ENCODE assay signal across 8 cellular contexts in the genomic region with DNA sequence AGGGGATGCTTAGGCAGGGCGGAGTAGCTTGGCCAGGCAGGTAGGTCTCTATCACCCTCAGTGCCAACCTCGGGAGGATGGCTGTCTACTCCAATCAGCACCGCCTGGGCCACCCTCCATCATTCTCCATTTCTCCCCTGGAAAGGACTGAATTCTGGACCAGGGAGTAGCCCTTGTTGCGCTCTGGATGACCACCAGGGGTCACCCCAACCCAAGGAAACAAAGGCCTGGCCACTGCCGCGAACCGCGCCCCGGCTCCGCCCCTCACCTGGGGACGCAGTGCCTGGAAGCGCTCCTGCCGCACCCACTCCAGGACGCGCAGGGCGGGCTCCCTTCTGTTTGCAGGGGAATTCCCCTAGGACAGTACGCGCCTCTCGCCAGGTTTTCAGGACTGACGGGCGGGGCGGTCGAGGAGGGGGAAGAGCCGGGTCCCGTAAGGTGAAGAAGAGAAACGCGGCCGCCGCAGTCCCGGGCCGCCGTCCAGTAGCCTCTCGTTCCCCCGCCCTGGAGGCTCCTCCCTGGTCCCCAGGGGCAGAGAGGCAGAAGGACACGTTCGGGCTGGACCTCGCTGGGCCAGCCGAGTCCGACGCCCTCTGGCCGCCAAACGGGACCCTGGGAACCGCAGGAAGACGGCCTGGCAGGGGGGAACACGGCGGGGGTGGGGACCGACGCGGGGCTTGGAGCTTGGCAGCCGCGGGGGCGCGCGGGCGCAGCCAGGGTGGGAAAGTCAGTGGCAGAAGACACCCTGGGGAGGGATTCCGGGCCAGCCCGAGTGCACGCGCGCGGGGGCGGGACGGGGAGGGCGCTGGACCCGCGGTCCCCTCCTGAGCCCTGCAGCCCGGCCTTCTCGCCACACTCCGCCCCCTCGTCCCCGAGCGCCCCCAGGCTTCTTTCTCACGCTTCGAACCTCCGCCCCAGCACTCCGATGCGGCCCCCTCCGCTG. TPM values are rescaled to one million over a fixed set of nuclear protein-coding genes. Genes with fewer than 3 reads are reported as not detected.
A peak's percentile ranks its signal among the peaks of the same experiment; 100 is the strongest.
DNase-seq lines count a peak whose midpoint lies in the region; ATAC-seq and TF ChIP-seq lines count a peak whose summit lies in the region.

No MANE protein-coding gene starts in this region.

- intact Hi-C loops in IMR-90 (cut with micrococcal nuclease): loop anchor here (1.0 to 5.0 kb wide), 5 partner anchors 26 to 422 kb away; partner anchors contain the start of gene IFT46
- intact Hi-C loops in naive thymus-derived CD4-positive, alpha-beta T cell (cut with micrococcal nuclease): loop anchor here (1.0 to 5.0 kb wide), 9 partner anchors 26 to 514 kb away; partner anchors contain the start of gene UBE4A (in 2 of the 2)

- no peak overlapping the region for H3K4ac ChIP-seq in IMR-90 (ENCODE audit: low read depth, low read length)

- no peaks in the 10 kb centered on the region for H3K36me3 ChIP-seq in CD8-positive, alpha-beta memory T cell (ENCODE audit: insufficient read depth, low read length)
- H3K36me3 ChIP-seq in IMR-90 (ENCODE audit: control insufficient read depth, insufficient read depth, low read length): no peaks in the 10 kb centered on the region
- H3K36me3 ChIP-seq in fibroblast of lung (ENCODE audit: control insufficient read depth, insufficient read depth, low read length): no peaks in the 10 kb centered on the region
- no peaks in the 10 kb centered on the region for H3K36me3 ChIP-seq in naive thymus-derived CD4-positive, alpha-beta T cell (ENCODE audit: control insufficient read depth in 2 of 3, insufficient read depth in 3 of 3, low read length in 3 of 3)

- H3K4me1 ChIP-seq in CD8-positive, alpha-beta memory T cell (ENCODE audit: insufficient read depth, low read length): no peaks in the 10 kb centered on the region
- H3K4me1 ChIP-seq in IMR-90 (ENCODE audit: control insufficient read depth, insufficient read depth, low read length): no peaks in the 10 kb centered on the region
- no peaks in the 10 kb centered on the region for H3K4me1 ChIP-seq in fibroblast of lung (ENCODE audit: control insufficient read depth, extremely low read depth, insufficient read depth, low read length)
- no peaks in the 10 kb centered on the region for H3K4me1 ChIP-seq in naive thymus-derived CD4-positive, alpha-beta T cell (ENCODE audit: control insufficient read depth in 2 of 2, insufficient read depth in 2 of 2, low read length in 2 of 2)

- peak overlapping the region in 2 of 8 donors; percentile 67 to 83 for H3K27ac Mint-ChIP-seq in CD8-positive, alpha-beta memory T cell
- peak overlapping the region in 1 of 9 donors; percentile 35 for H3K27ac Mint-ChIP-seq in naive thymus-derived CD4-positive, alpha-beta T cell

- POLR2A ChIA-PET in CD8-positive, alpha-beta memory T cell (lab: Charles Lee): no interaction called here
- POLR2A ChIA-PET in IMR-90 (lab: Charles Lee; ENCODE audit: unreplicated experiment): no interaction called here
- POLR2A ChIA-PET in naive thymus-derived CD4-positive, alpha-beta T cell (lab: Charles Lee): no interaction called here

- dilution Hi-C loops in IMR-90 (cut with HindIII; ENCODE audit: low sequenced_read_pairs, unreplicated experiment): no loop called here

- H4K8ac ChIP-seq in IMR-90 (ENCODE audit: low read depth in 2 of 2, low read length in 2 of 2): no peak overlapping the region

- no peak overlapping the region for H2BK15ac ChIP-seq in IMR-90 (ENCODE audit: low read depth, low read length)

- no peaks in the 10 kb centered on the region for H3K9me3 ChIP-seq in CD8-positive, alpha-beta memory T cell (ENCODE audit: low read length)
- H3K9me3 ChIP-seq in IMR-90 (ENCODE audit: control insufficient read depth, insufficient read depth, low read length) (no peaks in the 10 kb centered on the region), fibroblast of lung (ENCODE audit: control insufficient read depth, insufficient read depth, low read depth, low read length) (no peaks in the 10 kb centered on the region)
- H3K9me3 ChIP-seq in naive thymus-derived CD4-positive, alpha-beta T cell (ENCODE audit: control insufficient read depth in 2 of 3, low read length in 3 of 3): no peaks in the 10 kb centered on the region

- H3K4me3 Mint-ChIP-seq in CD8-positive, alpha-beta memory T cell: peak overlapping the region; percentile 78 to 91 (median 83)
- peak overlapping the region; percentile 43 to 88 (median 83) for H3K4me3 Mint-ChIP-seq in naive thymus-derived CD4-positive, alpha-beta T cell

- TF ChIP-seq POLR2A in IMR-90 (IDR thresholded peaks at IDR 0.05; ENCODE audit: low read depth, low read length): 0 out of 2 replicates have a peak, but pooled peaks have one; percentile 31

- H2AFZ ChIP-seq in IMR-90 (replicated peaks; ENCODE audit: low read length, poor library complexity) (peak overlapping the region; percentile 93), fibroblast of lung (ENCODE audit: low read length) (peak overlapping the region; percentile 24)

- H3K9me3 Mint-ChIP-seq in CD8-positive, alpha-beta memory T cell: no peaks in the 10 kb centered on the region
- no peaks in the 10 kb centered on the region for H3K9me3 Mint-ChIP-seq in naive thymus-derived CD4-positive, alpha-beta T cell

- TF ChIP-seq CTCF in IMR-90 (conservative IDR thresholded peaks at IDR 0.05; ENCODE audit: low read depth, low read length) (peak; percentile 87), fibroblast of lung (conservative IDR thresholded peaks at IDR 0.05 in 1 of 2, IDR thresholded peaks at IDR 0.05 in 1 of 2; ENCODE audit: low read depth in 1 of 2, low read length in 2 of 2) (peak; percentile 85 to 88)

- H3K23ac ChIP-seq in IMR-90 (ENCODE audit: low read depth, low read length): no peak overlapping the region

- H2BK20ac ChIP-seq in IMR-90 (ENCODE audit: low read depth, low read length): no peak overlapping the region

- H3K56ac ChIP-seq in IMR-90 (ENCODE audit: extremely low read depth, insufficient read depth, low read length): no peak overlapping the region

- no peak overlapping the region for H2BK120ac ChIP-seq in IMR-90 (ENCODE audit: low read depth, low read length)

- no peaks in the 10 kb centered on the region for H4K20me1 ChIP-seq in IMR-90 (ENCODE audit: insufficient read depth, low read length)
- H4K20me1 ChIP-seq in fibroblast of lung (ENCODE audit: control insufficient read depth, extremely low read depth, insufficient read depth, low read length): no peaks in the 10 kb centered on the region

- H3K4me2 ChIP-seq in IMR-90 (ENCODE audit: low read depth, low read length): peak overlapping the region; percentile 99
- H3K4me2 ChIP-seq in fibroblast of lung (ENCODE audit: extremely low read depth, insufficient read depth, low read length): peak overlapping the region; percentile 84

- CTCF ChIA-PET in CD8-positive, alpha-beta memory T cell (lab: Charles Lee): interaction anchor here (1.0 to 5.5 kb wide), 9 partner anchors 10 to 466 kb away, joined by 3 to 34 read pairs (median 6); no protein-coding TSS in a partner anchor
- CTCF ChIA-PET in IMR-90 (lab: Yijun Ruan, JAX): interaction anchor here (1.5 kb wide), 1 partner anchor 26 kb away, joined by 4 read pairs; no protein-coding TSS in a partner anchor
- CTCF ChIA-PET in naive thymus-derived CD4-positive, alpha-beta T cell (lab: Charles Lee): interaction anchor here (0.5 to 2.7 kb wide), 10 partner anchors 10 to 749 kb away, joined by 3 to 14 read pairs (median 3); no protein-coding TSS in a partner anchor

- no peak overlapping the region for H3K14ac ChIP-seq in IMR-90 (replicated peaks; ENCODE audit: low read depth, low read length)

- H3K4me1 Mint-ChIP-seq in CD8-positive, alpha-beta memory T cell: peaks cover 0 to 9% (median 3%) of the 10 kb centered on the region in 3 donors
- H3K4me1 Mint-ChIP-seq in naive thymus-derived CD4-positive, alpha-beta T cell: peaks cover 0 to 20% (median 5%) of the 10 kb centered on the region in 7 donors

- H4K91ac ChIP-seq in IMR-90 (ENCODE audit: insufficient read depth, low read depth, low read length): no peak overlapping the region

- no peak overlapping the region for H3K9ac ChIP-seq in IMR-90 (ENCODE audit: low read depth, low read length)
- H3K9ac ChIP-seq in fibroblast of lung (ENCODE audit: insufficient read depth, low read length): no peak overlapping the region

- peak; percentile 85 for TF ChIP-seq RAD21 in IMR-90 (IDR thresholded peaks at IDR 0.05; ENCODE audit: low read length)

- H3K79me2 ChIP-seq in fibroblast of lung (ENCODE audit: control insufficient read depth, insufficient read depth, low read length): no peaks in the 10 kb centered on the region

- peaks cover 22% of the 10 kb centered on the region for H3K27me3 ChIP-seq in CD8-positive, alpha-beta memory T cell (ENCODE audit: insufficient read depth, low read length, poor library complexity, severe bottlenecking)
- peaks cover 36% of the 10 kb centered on the region for H3K27me3 ChIP-seq in IMR-90 (ENCODE audit: control insufficient read depth, insufficient read depth, low read length)
- peaks cover 14% of the 10 kb centered on the region for H3K27me3 ChIP-seq in fibroblast of lung (ENCODE audit: control insufficient read depth, insufficient read depth, low read length)
- peaks cover 0 to 5% of the 10 kb centered on the region in 2 donors for H3K27me3 ChIP-seq in naive thymus-derived CD4-positive, alpha-beta T cell (ENCODE audit: control insufficient read depth in 2 of 2, insufficient read depth in 2 of 2, low read length in 2 of 2)

- H3K4me3 ChIP-seq in CD8-positive, alpha-beta memory T cell (ENCODE audit: low read length): peak overlapping the region; percentile 43
- peak overlapping the region; percentile 74 for H3K4me3 ChIP-seq in IMR-90 (ENCODE audit: insufficient read depth, low read depth, low read length)
- H3K4me3 ChIP-seq in fibroblast of lung (replicated peaks in 1 of 4; ENCODE audit: control extremely low read depth in 1 of 4, insufficient read depth in 1 of 4, low read depth in 3 of 4, low read length in 4 of 4): peak overlapping the region; percentile 6 to 61 (median 36)
- H3K4me3 ChIP-seq in naive thymus-derived CD4-positive, alpha-beta T cell (ENCODE audit: low read length): peak overlapping the region; percentile 66

- H2AK9ac ChIP-seq in IMR-90 (replicated peaks; ENCODE audit: low read depth, low read length, poor library complexity): no peak overlapping the region

- no peak overlapping the region for H2BK5ac ChIP-seq in IMR-90 (ENCODE audit: low read depth, low read length, poor library complexity, severe bottlenecking)

- WGBS in IMR-90 (ENCODE audit: extremely low coverage in 2 of 2, insufficient read length in 1 of 2), 2 experiments: 3% methylated on average over 26 of the region's 78 CpGs; no CpG with 5 or more reads in 1 of the 2 experiments

- DNase-seq in CD8-positive, alpha-beta memory T cell: peak; percentile 81 to 90 (median 84)
- DNase-seq in IMR-90: peak; percentile 41
- DNase-seq in activated T-helper 1 cell treated with Interleukin-2 at 50 U/mL for 16 hours (ENCODE audit: low read depth): peak; percentile 77
- peak; percentile 29 to 52 for DNase-seq in fibroblast of lung (ENCODE audit: low read depth in 2 of 2)
- DNase-seq in naive thymus-derived CD4-positive, alpha-beta T cell: peak; percentile 76 to 93 (median 81)
- peak; percentile 72 to 79 for DNase-seq in stimulated activated CD8-positive, alpha-beta memory T cell treated with anti-CD3 and anti-CD28 coated beads, Interleukin-7, amount 100 ng/mL, for 48 hours (ENCODE audit: extremely low read depth in 1 of 2, low read depth in 1 of 2)

- no peak overlapping the region for H3K18ac ChIP-seq in IMR-90 (ENCODE audit: low read depth, low read length)

- BruUV-seq in IMR-90 (replicated peaks; lab: Mats Ljungman, UMichigan): no TSS peak

- H3K27ac ChIP-seq in CD8-positive, alpha-beta memory T cell (ENCODE audit: low read depth, low read length): no peak overlapping the region
- H3K27ac ChIP-seq in IMR-90 (ENCODE audit: insufficient read depth, low read length) (no peak overlapping the region), fibroblast of lung (ENCODE audit: insufficient read depth, low read length) (no peak overlapping the region)
- no peak overlapping the region for H3K27ac ChIP-seq in naive thymus-derived CD4-positive, alpha-beta T cell (ENCODE audit: low read depth, low read length)

- ATAC-seq in GM21367 (IDR thresholded peaks at IDR 0.05; ENCODE audit: unreplicated experiment) (peak; percentile 72), IMR-90 (ENCODE audit: low read depth) (peak; percentile 99)
- ATAC-seq in naive thymus-derived CD4-positive, alpha-beta T cell: peak; percentile 95

- no peaks in the 10 kb centered on the region for H3K9me1 ChIP-seq in IMR-90 (ENCODE audit: insufficient read depth, low read length)

- H2AK5ac ChIP-seq in IMR-90 (ENCODE audit: low read depth, low read length): no peak overlapping the region

- in situ Hi-C loops in IMR-90 (cut with MboI; ENCODE audit: low sequenced_read_pairs): loop anchor here (10.0 kb wide), 1 partner anchor 209 kb away; the partner anchor contains the start of gene UBE4A

- H4K5ac ChIP-seq in IMR-90 (ENCODE audit: low read depth, low read length): no peak overlapping the region

- no peaks in the 10 kb centered on the region for H3K79me1 ChIP-seq in IMR-90 (ENCODE audit: low read depth in 1 of 2, low read length in 2 of 2)

- no peaks in the 10 kb centered on the region for H3K36me3 Mint-ChIP-seq in CD8-positive, alpha-beta memory T cell
- no peaks in the 10 kb centered on the region for H3K36me3 Mint-ChIP-seq in naive thymus-derived CD4-positive, alpha-beta T cell

- peaks cover 46 to 54% of the 10 kb centered on the region in 2 donors for H3K27me3 Mint-ChIP-seq in CD8-positive, alpha-beta memory T cell
- peaks cover 45 to 78% (median 56%) of the 10 kb centered on the region in 5 donors for H3K27me3 Mint-ChIP-seq in naive thymus-derived CD4-positive, alpha-beta T cell

RNA-seq across cellular contexts. Expression of gene SCN4B, which starts 7.1 kb away (rescaled TPM):
- under 1 TPM; 0.26 to 0.33 TPM for total RNA-seq in CD8-positive, alpha-beta memory T cell
- polyA plus RNA-seq in CD8-positive, alpha-beta memory T cell: not detected
- total RNA-seq in IMR-90 (2012; rRNA removed) (under 0.01 and 0.18 TPM in 2 replicates), fibroblast of lung (6.7 and 10.4 TPM in 2 replicates)
- polyA plus RNA-seq in IMR-90 (2012; rRNA removed) (0.33 and 0.44 TPM in 2 replicates), fibroblast of lung (1.5 and 5.8 TPM in 2 replicates)
- 0.12 and 0.30 TPM in 2 replicates for polyA plus RNA-seq in IMR-90 (2012; cell fraction: cytosol; rRNA removed)
- polyA plus RNA-seq in IMR-90 (2012; cell fraction: nucleus; rRNA removed; ENCODE audit: low replicate concordance): 0.59 and 0.63 TPM in 2 replicates
- polyA plus RNA-seq in PFSK-1 (2012; ENCODE audit: insufficient read length, low read depth): 0.14 TPM
- polyA plus RNA-seq in fibroblast of lung (2012): 1.3 and 4.3 TPM in 2 replicates
- polyA minus RNA-seq in fibroblast of lung (ENCODE audit: low replicate concordance): 0.24 and 2.7 TPM in 2 replicates
- under 1 TPM in 1 of 5 experiments, not detected in 4; 0.19 TPM for total RNA-seq in naive thymus-derived CD4-positive, alpha-beta T cell
- polyA plus RNA-seq in naive thymus-derived CD4-positive, alpha-beta T cell: not detected

RNA-seq across cellular contexts. Expression of gene SCN2B, which starts 30.9 kb away (rescaled TPM):
- not detected for total RNA-seq in CD8-positive, alpha-beta memory T cell
- polyA plus RNA-seq in CD8-positive, alpha-beta memory T cell: not detected
- total RNA-seq in IMR-90 (2012; rRNA removed) (under 0.01 TPM in 2 replicates), fibroblast of lung (4.9 and 7.3 TPM in 2 replicates)
- polyA plus RNA-seq in IMR-90 (2012; rRNA removed) (0.05 and 0.10 TPM in 2 replicates), fibroblast of lung (0.11 and 0.19 TPM in 2 replicates)
- polyA plus RNA-seq in IMR-90 (2012; cell fraction: cytosol; rRNA removed): 0.04 TPM in 2 replicates
- 0.01 TPM in 2 replicates for polyA plus RNA-seq in IMR-90 (2012; cell fraction: nucleus; rRNA removed; ENCODE audit: low replicate concordance)
- not detected for polyA plus RNA-seq in PFSK-1 (2012; ENCODE audit: insufficient read length, low read depth)
- polyA plus RNA-seq in fibroblast of lung (2012): 0.15 and 0.23 TPM in 2 replicates
- not detected in 2 replicates for polyA minus RNA-seq in fibroblast of lung (ENCODE audit: low replicate concordance)
- total RNA-seq in naive thymus-derived CD4-positive, alpha-beta T cell: not detected
- not detected for polyA plus RNA-seq in naive thymus-derived CD4-positive, alpha-beta T cell

RNA-seq across cellular contexts. Expression of gene SMIM35, which starts 58.8 kb away (rescaled TPM):
- total RNA-seq in CD8-positive, alpha-beta memory T cell: under 1 TPM; 0.40 to 0.63 TPM
- 2.4 TPM for polyA plus RNA-seq in CD8-positive, alpha-beta memory T cell
- total RNA-seq in IMR-90 (2012; rRNA removed): not detected in 2 replicates
- not detected in 2 replicates for polyA plus RNA-seq in IMR-90 (2012; rRNA removed)
- not detected in 2 replicates for polyA plus RNA-seq in IMR-90 (2012; cell fraction: cytosol; rRNA removed)
- polyA plus RNA-seq in IMR-90 (2012; cell fraction: nucleus; rRNA removed; ENCODE audit: low replicate concordance): not detected in 2 replicates
- polyA plus RNA-seq in PFSK-1 (2012; ENCODE audit: insufficient read length, low read depth): not detected
- total RNA-seq in fibroblast of lung: not detected in 2 replicates
- polyA plus RNA-seq in fibroblast of lung: not detected in 2 replicates
- polyA plus RNA-seq in fibroblast of lung (2012): not detected in 2 replicates
- not detected in 2 replicates for polyA minus RNA-seq in fibroblast of lung (ENCODE audit: low replicate concordance)
- under 1 TPM in 3 of 5 experiments, not detected in 2; 0.11 to 0.60 (median 0.37) TPM for total RNA-seq in naive thymus-derived CD4-positive, alpha-beta T cell
- under 1 TPM in 1 of 2 donors, not detected in 1; 0.18 TPM for polyA plus RNA-seq in naive thymus-derived CD4-positive, alpha-beta T cell
